In the genomic region with DNA sequence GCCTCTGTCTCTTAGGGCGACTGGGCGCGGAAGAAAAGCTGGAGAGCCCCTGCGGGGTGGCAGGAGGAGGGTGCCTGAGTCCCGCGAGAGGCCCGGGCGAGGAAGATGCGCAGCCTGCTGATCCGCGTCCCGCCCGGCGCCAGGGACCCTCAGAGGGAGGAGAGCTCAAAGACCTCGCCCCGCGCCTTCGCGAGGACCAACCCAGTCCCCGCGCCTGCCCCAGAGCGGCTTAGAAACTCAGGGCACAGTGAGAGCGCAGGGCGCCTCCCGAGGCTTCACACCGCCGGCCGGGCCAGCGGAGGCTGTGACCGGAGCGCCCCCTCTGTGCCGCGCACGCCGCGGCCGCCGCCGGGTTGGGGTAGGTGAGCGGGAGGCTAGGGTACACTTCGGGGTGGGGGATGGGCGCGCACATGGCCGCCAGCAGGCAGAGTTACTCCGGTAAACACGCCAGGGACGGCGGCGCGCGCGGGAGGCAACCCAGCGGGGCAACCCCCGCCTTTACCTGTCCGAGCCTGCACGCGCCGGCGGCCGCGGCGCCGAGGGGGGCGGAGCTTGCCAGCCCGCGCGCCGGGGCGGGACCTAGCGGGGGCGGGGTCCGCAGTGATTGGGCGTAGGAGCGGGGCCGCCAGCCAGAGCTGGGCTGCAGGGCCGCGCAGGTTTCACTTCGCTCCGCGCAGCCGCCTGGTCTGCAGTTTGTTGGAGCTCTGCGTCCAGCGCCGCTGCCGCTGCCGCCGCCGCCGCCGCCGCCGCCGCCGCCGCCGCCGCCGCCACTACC, we compare ENCODE assay signal across 1 cellular context.
TF ChIP-seq lines count a peak whose summit lies in the region.

A gene with protein sequence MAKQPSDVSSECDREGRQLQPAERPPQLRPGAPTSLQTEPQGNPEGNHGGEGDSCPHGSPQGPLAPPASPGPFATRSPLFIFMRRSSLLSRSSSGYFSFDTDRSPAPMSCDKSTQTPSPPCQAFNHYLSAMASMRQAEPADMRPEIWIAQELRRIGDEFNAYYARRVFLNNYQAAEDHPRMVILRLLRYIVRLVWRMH (plus strand): TSS at position 662 of the 775 bp plus-strand sequence. CDS start 2,832 bp downstream, outside the sequence.

TF ChIP-seq in HepG2, 621 proteins besides CTCF, POLR2A, EP300 and RAD21 (continued from another document and continues in another):
- TF ChIP-seq, protein P1, sequence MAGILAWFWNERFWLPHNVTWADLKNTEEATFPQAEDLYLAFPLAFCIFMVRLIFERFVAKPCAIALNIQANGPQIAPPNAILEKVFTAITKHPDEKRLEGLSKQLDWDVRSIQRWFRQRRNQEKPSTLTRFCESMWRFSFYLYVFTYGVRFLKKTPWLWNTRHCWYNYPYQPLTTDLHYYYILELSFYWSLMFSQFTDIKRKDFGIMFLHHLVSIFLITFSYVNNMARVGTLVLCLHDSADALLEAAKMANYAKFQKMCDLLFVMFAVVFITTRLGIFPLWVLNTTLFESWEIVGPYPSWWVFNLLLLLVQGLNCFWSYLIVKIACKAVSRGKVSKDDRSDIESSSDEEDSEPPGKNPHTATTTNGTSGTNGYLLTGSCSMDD (CRISPR knock-in tag; IDR thresholded peaks at IDR 0.05): no peak
- TF ChIP-seq ZNF138 (CRISPR knock-in tag; IDR thresholded peaks at IDR 0.05; ENCODE audit: low read depth) (peak; percentile 55; the same call in 1 of the 2 replicates), JUNB (CRISPR knock-in tag; IDR thresholded peaks at IDR 0.05; ENCODE audit: borderline replicate concordance) (no peak), KLF11 (CRISPR knock-in tag; IDR thresholded peaks at IDR 0.05) (no peak), ARNT (IDR thresholded peaks at IDR 0.05) (no peak), CBX2 (IDR thresholded peaks at IDR 0.05; ENCODE audit: low read depth, low read length) (no peak), CBX2 (CRISPR knock-in tag; IDR thresholded peaks at IDR 0.05; ENCODE audit: low read depth) (0 out of 2 replicates have a peak, but pooled peaks have one; percentile 51), IRF2 (CRISPR knock-in tag; IDR thresholded peaks at IDR 0.05) (peak; percentile 24; the same call in 1 of the 2 replicates), ISL2 (CRISPR knock-in tag; IDR thresholded peaks at IDR 0.05) (peak; percentile 91), SATB2 (CRISPR knock-in tag; IDR thresholded peaks at IDR 0.05) (peak; percentile 92), RXRA (CRISPR knock-in tag; IDR thresholded peaks at IDR 0.05) (peak; percentile 82), CEBPG (CRISPR knock-in tag; IDR thresholded peaks at IDR 0.05) (peak; percentile 20; the same call in 1 of the 2 replicates), ZMYM2 (CRISPR knock-in tag; IDR thresholded peaks at IDR 0.05) (no peak; the same call in 1 of the 2 replicates), FOXJ3 (CRISPR knock-in tag; IDR thresholded peaks at IDR 0.05; ENCODE audit: borderline replicate concordance) (0 out of 2 replicates have a peak, but pooled peaks have one; percentile 66), SMARCC2 (IDR thresholded peaks at IDR 0.05) (no peak), NCOA2 (CRISPR knock-in tag; IDR thresholded peaks at IDR 0.05) (no peak; the same call in 1 of the 2 replicates), PHB2 (IDR thresholded peaks at IDR 0.05; ENCODE audit: partially characterized antibody) (no peak), ETV6 (CRISPR knock-in tag; conservative IDR thresholded peaks at IDR 0.05) (peak; percentile 91; the same call in 1 of the 2 replicates), ZNF552 (CRISPR knock-in tag; IDR thresholded peaks at IDR 0.05; ENCODE audit: borderline replicate concordance) (peak; percentile 97), ARID2 (CRISPR knock-in tag; IDR thresholded peaks at IDR 0.05; ENCODE audit: borderline replicate concordance) (peak; percentile 96), MZF1 (CRISPR knock-in tag; IDR thresholded peaks at IDR 0.05; ENCODE audit: borderline replicate concordance) (no peak), KMT2A (CRISPR knock-in tag; IDR thresholded peaks at IDR 0.05) (peak; percentile 74; the same call in 1 of the 2 replicates), ZNF292 (CRISPR knock-in tag; IDR thresholded peaks at IDR 0.05; ENCODE audit: borderline replicate concordance, low read depth) (no peak; the same call in 1 of the 2 replicates), ZNF879 (CRISPR knock-in tag; IDR thresholded peaks at IDR 0.05) (peak; percentile 96; the same call in 1 of the 2 replicates), GZF1 (CRISPR knock-in tag; IDR thresholded peaks at IDR 0.05) (no peak), ZNF614 (CRISPR knock-in tag; IDR thresholded peaks at IDR 0.05; ENCODE audit: borderline replicate concordance) (no peak; the same call in 1 of the 2 replicates), TCF7 (IDR thresholded peaks at IDR 0.05; ENCODE audit: low read depth) (no peak), ZNF644 (CRISPR knock-in tag; IDR thresholded peaks at IDR 0.05; ENCODE audit: low read depth) (no peak), KMT2B (CRISPR knock-in tag; IDR thresholded peaks at IDR 0.05) (peak; percentile 86), ATAD3A (CRISPR knock-in tag; IDR thresholded peaks at IDR 0.05) (no peak)
- TF ChIP-seq, protein P2, sequence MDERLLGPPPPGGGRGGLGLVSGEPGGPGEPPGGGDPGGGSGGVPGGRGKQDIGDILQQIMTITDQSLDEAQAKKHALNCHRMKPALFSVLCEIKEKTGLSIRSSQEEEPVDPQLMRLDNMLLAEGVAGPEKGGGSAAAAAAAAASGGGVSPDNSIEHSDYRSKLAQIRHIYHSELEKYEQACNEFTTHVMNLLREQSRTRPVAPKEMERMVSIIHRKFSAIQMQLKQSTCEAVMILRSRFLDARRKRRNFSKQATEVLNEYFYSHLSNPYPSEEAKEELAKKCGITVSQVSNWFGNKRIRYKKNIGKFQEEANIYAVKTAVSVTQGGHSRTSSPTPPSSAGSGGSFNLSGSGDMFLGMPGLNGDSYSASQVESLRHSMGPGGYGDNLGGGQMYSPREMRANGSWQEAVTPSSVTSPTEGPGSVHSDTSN (CRISPR knock-in tag; IDR thresholded peaks at IDR 0.05): no peak
- TF ChIP-seq, protein P3, sequence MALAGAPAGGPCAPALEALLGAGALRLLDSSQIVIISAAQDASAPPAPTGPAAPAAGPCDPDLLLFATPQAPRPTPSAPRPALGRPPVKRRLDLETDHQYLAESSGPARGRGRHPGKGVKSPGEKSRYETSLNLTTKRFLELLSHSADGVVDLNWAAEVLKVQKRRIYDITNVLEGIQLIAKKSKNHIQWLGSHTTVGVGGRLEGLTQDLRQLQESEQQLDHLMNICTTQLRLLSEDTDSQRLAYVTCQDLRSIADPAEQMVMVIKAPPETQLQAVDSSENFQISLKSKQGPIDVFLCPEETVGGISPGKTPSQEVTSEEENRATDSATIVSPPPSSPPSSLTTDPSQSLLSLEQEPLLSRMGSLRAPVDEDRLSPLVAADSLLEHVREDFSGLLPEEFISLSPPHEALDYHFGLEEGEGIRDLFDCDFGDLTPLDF (CRISPR knock-in tag; IDR thresholded peaks at IDR 0.05): peak; percentile 93
- TF ChIP-seq, protein P4, sequence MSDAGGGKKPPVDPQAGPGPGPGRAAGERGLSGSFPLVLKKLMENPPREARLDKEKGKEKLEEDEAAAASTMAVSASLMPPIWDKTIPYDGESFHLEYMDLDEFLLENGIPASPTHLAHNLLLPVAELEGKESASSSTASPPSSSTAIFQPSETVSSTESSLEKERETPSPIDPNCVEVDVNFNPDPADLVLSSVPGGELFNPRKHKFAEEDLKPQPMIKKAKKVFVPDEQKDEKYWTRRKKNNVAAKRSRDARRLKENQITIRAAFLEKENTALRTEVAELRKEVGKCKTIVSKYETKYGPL (CRISPR knock-in tag; IDR thresholded peaks at IDR 0.05): peak; percentile 56; the same call in 1 of the 2 replicates
- TF ChIP-seq, protein P5, sequence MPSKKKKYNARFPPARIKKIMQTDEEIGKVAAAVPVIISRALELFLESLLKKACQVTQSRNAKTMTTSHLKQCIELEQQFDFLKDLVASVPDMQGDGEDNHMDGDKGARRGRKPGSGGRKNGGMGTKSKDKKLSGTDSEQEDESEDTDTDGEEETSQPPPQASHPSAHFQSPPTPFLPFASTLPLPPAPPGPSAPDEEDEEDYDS (CRISPR knock-in tag; IDR thresholded peaks at IDR 0.05): peak; percentile 89
- TF ChIP-seq, protein P6, sequence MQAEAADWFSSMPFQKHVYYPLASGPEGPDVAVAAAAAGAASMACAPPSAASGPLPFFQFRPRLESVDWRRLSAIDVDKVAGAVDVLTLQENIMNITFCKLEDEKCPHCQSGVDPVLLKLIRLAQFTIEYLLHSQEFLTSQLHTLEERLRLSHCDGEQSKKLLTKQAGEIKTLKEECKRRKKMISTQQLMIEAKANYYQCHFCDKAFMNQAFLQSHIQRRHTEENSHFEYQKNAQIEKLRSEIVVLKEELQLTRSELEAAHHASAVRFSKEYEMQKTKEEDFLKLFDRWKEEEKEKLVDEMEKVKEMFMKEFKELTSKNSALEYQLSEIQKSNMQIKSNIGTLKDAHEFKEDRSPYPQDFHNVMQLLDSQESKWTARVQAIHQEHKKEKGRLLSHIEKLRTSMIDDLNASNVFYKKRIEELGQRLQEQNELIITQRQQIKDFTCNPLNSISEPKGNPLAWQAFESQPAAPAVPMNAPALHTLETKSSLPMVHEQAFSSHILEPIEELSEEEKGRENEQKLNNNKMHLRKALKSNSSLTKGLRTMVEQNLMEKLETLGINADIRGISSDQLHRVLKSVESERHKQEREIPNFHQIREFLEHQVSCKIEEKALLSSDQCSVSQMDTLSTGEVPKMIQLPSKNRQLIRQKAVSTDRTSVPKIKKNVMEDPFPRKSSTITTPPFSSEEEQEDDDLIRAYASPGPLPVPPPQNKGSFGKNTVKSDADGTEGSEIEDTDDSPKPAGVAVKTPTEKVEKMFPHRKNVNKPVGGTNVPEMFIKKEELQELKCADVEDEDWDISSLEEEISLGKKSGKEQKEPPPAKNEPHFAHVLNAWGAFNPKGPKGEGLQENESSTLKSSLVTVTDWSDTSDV (CRISPR knock-in tag; IDR thresholded peaks at IDR 0.05): peak; percentile 84
- TF ChIP-seq, protein P7, sequence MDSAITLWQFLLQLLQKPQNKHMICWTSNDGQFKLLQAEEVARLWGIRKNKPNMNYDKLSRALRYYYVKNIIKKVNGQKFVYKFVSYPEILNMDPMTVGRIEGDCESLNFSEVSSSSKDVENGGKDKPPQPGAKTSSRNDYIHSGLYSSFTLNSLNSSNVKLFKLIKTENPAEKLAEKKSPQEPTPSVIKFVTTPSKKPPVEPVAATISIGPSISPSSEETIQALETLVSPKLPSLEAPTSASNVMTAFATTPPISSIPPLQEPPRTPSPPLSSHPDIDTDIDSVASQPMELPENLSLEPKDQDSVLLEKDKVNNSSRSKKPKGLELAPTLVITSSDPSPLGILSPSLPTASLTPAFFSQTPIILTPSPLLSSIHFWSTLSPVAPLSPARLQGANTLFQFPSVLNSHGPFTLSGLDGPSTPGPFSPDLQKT (CRISPR knock-in tag; IDR thresholded peaks at IDR 0.05; ENCODE audit: borderline replicate concordance): no peak
- TF ChIP-seq, protein P8, sequence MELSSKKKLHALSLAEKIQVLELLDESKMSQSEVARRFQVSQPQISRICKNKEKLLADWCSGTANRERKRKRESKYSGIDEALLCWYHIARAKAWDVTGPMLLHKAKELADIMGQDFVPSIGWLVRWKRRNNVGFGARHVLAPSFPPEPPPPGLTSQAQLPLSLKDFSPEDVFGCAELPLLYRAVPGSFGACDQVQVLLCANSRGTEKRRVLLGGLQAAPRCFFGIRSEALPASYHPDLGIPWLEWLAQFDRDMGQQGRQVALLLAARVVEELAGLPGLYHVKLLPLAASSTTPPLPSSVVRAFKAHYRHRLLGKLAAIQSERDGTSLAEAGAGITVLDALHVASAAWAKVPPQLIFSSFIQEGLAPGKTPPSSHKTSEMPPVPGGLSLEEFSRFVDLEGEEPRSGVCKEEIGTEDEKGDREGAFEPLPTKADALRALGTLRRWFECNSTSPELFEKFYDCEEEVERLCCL (CRISPR knock-in tag; IDR thresholded peaks at IDR 0.05; ENCODE audit: borderline replicate concordance): no peak
- TF ChIP-seq, protein P9, sequence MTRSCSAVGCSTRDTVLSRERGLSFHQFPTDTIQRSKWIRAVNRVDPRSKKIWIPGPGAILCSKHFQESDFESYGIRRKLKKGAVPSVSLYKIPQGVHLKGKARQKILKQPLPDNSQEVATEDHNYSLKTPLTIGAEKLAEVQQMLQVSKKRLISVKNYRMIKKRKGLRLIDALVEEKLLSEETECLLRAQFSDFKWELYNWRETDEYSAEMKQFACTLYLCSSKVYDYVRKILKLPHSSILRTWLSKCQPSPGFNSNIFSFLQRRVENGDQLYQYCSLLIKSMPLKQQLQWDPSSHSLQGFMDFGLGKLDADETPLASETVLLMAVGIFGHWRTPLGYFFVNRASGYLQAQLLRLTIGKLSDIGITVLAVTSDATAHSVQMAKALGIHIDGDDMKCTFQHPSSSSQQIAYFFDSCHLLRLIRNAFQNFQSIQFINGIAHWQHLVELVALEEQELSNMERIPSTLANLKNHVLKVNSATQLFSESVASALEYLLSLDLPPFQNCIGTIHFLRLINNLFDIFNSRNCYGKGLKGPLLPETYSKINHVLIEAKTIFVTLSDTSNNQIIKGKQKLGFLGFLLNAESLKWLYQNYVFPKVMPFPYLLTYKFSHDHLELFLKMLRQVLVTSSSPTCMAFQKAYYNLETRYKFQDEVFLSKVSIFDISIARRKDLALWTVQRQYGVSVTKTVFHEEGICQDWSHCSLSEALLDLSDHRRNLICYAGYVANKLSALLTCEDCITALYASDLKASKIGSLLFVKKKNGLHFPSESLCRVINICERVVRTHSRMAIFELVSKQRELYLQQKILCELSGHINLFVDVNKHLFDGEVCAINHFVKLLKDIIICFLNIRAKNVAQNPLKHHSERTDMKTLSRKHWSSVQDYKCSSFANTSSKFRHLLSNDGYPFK (CRISPR knock-in tag; IDR thresholded peaks at IDR 0.05; ENCODE audit: borderline replicate concordance): peak; percentile 74; the same call in 1 of the 2 replicates
- TF ChIP-seq, protein P10, sequence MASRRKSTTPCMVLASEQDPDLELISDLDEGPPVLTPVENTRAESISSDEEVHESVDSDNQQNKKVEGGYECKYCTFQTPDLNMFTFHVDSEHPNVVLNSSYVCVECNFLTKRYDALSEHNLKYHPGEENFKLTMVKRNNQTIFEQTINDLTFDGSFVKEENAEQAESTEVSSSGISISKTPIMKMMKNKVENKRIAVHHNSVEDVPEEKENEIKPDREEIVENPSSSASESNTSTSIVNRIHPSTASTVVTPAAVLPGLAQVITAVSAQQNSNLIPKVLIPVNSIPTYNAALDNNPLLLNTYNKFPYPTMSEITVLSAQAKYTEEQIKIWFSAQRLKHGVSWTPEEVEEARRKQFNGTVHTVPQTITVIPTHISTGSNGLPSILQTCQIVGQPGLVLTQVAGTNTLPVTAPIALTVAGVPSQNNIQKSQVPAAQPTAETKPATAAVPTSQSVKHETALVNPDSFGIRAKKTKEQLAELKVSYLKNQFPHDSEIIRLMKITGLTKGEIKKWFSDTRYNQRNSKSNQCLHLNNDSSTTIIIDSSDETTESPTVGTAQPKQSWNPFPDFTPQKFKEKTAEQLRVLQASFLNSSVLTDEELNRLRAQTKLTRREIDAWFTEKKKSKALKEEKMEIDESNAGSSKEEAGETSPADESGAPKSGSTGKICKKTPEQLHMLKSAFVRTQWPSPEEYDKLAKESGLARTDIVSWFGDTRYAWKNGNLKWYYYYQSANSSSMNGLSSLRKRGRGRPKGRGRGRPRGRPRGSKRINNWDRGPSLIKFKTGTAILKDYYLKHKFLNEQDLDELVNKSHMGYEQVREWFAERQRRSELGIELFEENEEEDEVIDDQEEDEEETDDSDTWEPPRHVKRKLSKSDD (CRISPR knock-in tag; IDR thresholded peaks at IDR 0.05; ENCODE audit: low read depth): peak; percentile 86
- TF ChIP-seq, protein P11, sequence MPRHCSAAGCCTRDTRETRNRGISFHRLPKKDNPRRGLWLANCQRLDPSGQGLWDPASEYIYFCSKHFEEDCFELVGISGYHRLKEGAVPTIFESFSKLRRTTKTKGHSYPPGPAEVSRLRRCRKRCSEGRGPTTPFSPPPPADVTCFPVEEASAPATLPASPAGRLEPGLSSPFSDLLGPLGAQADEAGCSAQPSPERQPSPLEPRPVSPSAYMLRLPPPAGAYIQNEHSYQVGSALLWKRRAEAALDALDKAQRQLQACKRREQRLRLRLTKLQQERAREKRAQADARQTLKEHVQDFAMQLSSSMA (CRISPR knock-in tag; IDR thresholded peaks at IDR 0.05): peak; percentile 61; the same call in 1 of the 2 replicates
